19 cellular contexts compared by ENCODE assay signal in the genomic region with DNA sequence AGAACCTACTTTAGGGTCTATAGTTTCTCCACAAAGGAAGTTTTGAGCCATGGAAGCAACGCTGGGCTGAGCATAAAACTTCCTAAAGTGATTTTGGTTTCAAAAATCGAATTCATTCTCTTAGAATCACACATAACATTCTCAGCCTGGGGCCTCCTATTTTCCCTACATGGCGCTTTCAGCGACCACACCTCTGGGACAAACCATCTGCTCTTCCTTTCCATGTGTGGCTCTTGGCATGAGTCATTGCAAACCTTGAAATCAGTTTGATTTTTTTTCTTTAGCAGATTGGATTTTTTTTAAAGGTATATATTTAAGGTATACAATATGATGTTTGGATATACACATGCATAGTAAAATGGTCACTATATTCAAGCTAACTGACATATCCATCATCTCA.
"Had no signal": no experiment of that assay in that cellular context is flagged by ENCODE, and none has a peak within 500 bp of the region (broad histone marks: within the 10 kb centered on the region; RNA-seq: fewer than 3 reads in every experiment).

No MANE protein-coding gene starts in this region.

- H3K4me1 ChIP-seq: right lobe of liver, testis had no signal

- H3K4me3 Mint-ChIP-seq: activated naive CD8-positive, alpha-beta T cell treated with anti-CD3 and anti-CD28 coated beads, Interleukin-2, amount 50 U/mL, for 24 hours; activated T-helper 17 cell treated with anti-CD3 and anti-CD28 coated beads, Interleukin-2, amount 50 U/mL, for 72 hours; dendritic cell treated with granulocyte-macrophage colony-stimulating factor and Interleukin-4, amounts not matched to agents 40 ng/mL and 50 ng/mL, for 4 days; naive thymus-derived CD4-positive, alpha-beta T cell had no signal

- ATAC-seq: activated naive CD8-positive, alpha-beta T cell treated with anti-CD3 and anti-CD28 coated beads, Interleukin-2, amount 50 U/mL, for 24 hours; activated T-helper 17 cell treated with anti-CD3 and anti-CD28 coated beads, Interleukin-2, amount 50 U/mL, for 72 hours; naive thymus-derived CD4-positive, alpha-beta T cell; right lobe of liver had no signal

- H3K4me3 ChIP-seq: hepatocyte, lung, ovary, right lobe of liver, spleen, stomach, testis had no signal

- H3K27me3 ChIP-seq: hepatocyte, ovary, right lobe of liver, spleen, stomach, testis had no signal

- H3K27ac ChIP-seq: epithelial cell of prostate, hepatocyte, ovary, right lobe of liver, spleen, stomach, testis had no signal

- H3K36me3 ChIP-seq: ovary, right lobe of liver, spleen, stomach had no signal

- H3K36me3 Mint-ChIP-seq: naive thymus-derived CD4-positive, alpha-beta T cell had no signal

- H3K4me2 ChIP-seq: hepatocyte had no signal

- H3K27ac Mint-ChIP-seq: activated naive CD8-positive, alpha-beta T cell treated with anti-CD3 and anti-CD28 coated beads, Interleukin-2, amount 50 U/mL, for 24 hours; activated T-helper 17 cell treated with anti-CD3 and anti-CD28 coated beads, Interleukin-2, amount 50 U/mL, for 72 hours; dendritic cell treated with granulocyte-macrophage colony-stimulating factor and Interleukin-4, amounts not matched to agents 40 ng/mL and 50 ng/mL, for 4 days; naive thymus-derived CD4-positive, alpha-beta T cell had no signal

- DNase-seq: activated CD4-positive, alpha-beta T cell treated with anti-CD3 and anti-CD28 coated beads, Interleukin-2, amount 50 U/mL, for 1 hour; activated naive CD4-positive, alpha-beta T cell treated with Interleukin-2 at 50 U/mL for 16 hours; activated naive CD8-positive, alpha-beta T cell treated with anti-CD3 and anti-CD28 coated beads, Interleukin-2, amount 50 U/mL, for 24 hours; activated T-cell treated with anti-CD3 and anti-CD28 coated beads for 4 hours; aorta; effector memory CD4-positive, alpha-beta T cell; islet precursor cell; naive thymus-derived CD4-positive, alpha-beta T cell; ovary; right lobe of liver; spleen; stomach; T-helper 9 cell; testis had no signal

- H3K27me3 Mint-ChIP-seq: dendritic cell treated with granulocyte-macrophage colony-stimulating factor and Interleukin-4, amounts not matched to agents 40 ng/mL and 50 ng/mL, for 4 days had no signal

- H2AFZ ChIP-seq: hepatocyte had no signal

- H3K4me1 Mint-ChIP-seq: activated T-helper 17 cell treated with anti-CD3 and anti-CD28 coated beads, Interleukin-2, amount 50 U/mL, for 72 hours; naive thymus-derived CD4-positive, alpha-beta T cell had no signal

- H3K9me3 ChIP-seq: ovary, right lobe of liver, spleen, stomach, testis had no signal

- H3K9me3 Mint-ChIP-seq: activated naive CD8-positive, alpha-beta T cell treated with anti-CD3 and anti-CD28 coated beads, Interleukin-2, amount 50 U/mL, for 24 hours; activated T-helper 17 cell treated with anti-CD3 and anti-CD28 coated beads, Interleukin-2, amount 50 U/mL, for 72 hours; dendritic cell treated with granulocyte-macrophage colony-stimulating factor and Interleukin-4, amounts not matched to agents 40 ng/mL and 50 ng/mL, for 4 days had no signal
